ENCODE assay signal across 1 cellular context in genomic region chr21:44836666-44837471, GRCh38.
TF ChIP-seq lines count a peak whose summit lies in the region.

No MANE protein-coding gene starts in this region.

TF ChIP-seq in HepG2, 621 proteins besides CTCF, POLR2A, EP300 and RAD21 (continued from another document and continues in another):
- no peak for TF ChIP-seq ARNT (IDR thresholded peaks at IDR 0.05)
- TF ChIP-seq ZNF563 (CRISPR knock-in tag; IDR thresholded peaks at IDR 0.05): no peak
- TF ChIP-seq ZNF576 (CRISPR knock-in tag; IDR thresholded peaks at IDR 0.05): no peak
- no peak for TF ChIP-seq ZNF740 (CRISPR knock-in tag; IDR thresholded peaks at IDR 0.05)
- TF ChIP-seq BRCA1 (CRISPR knock-in tag; IDR thresholded peaks at IDR 0.05): no peak
- TF ChIP-seq HMGXB4 (CRISPR knock-in tag; IDR thresholded peaks at IDR 0.05; ENCODE audit: borderline replicate concordance in 1 of 2, low read depth in 1 of 2): no peak
- TF ChIP-seq AGO2 (optimal IDR thresholded peaks at IDR 0.05; ENCODE audit: low read depth, low read length): no peak
- no peak for TF ChIP-seq ZNF670 (CRISPR knock-in tag; IDR thresholded peaks at IDR 0.05; ENCODE audit: borderline replicate concordance)
- TF ChIP-seq PHF20 (CRISPR knock-in tag; IDR thresholded peaks at IDR 0.05): no peak
- TF ChIP-seq ZNF609 (CRISPR knock-in tag; IDR thresholded peaks at IDR 0.05; ENCODE audit: borderline replicate concordance): peak; percentile 28; the same call in 1 of the 2 replicates
- TF ChIP-seq TFAP4 (IDR thresholded peaks at IDR 0.05; ENCODE audit: borderline replicate concordance, low read depth): no peak
- TF ChIP-seq HCFC1 (IDR thresholded peaks at IDR 0.05; ENCODE audit: low read depth, low read length): no peak
- TF ChIP-seq ZFP41 (CRISPR knock-in tag; IDR thresholded peaks at IDR 0.05; ENCODE audit: borderline replicate concordance): no peak
- TF ChIP-seq PBX2 (CRISPR knock-in tag; IDR thresholded peaks at IDR 0.05): no peak
- TF ChIP-seq ZNF737 (CRISPR knock-in tag; IDR thresholded peaks at IDR 0.05; ENCODE audit: borderline replicate concordance): no peak
- TF ChIP-seq TAF15 (IDR thresholded peaks at IDR 0.05; ENCODE audit: low read depth, low read length, poor library complexity, severe bottlenecking): no peak
- TF ChIP-seq ONECUT2 (CRISPR knock-in tag; IDR thresholded peaks at IDR 0.05): no peak
- TF ChIP-seq ZHX2 (IDR thresholded peaks at IDR 0.05; ENCODE audit: low read depth): no peak
- TF ChIP-seq ZHX2 (CRISPR knock-in tag; IDR thresholded peaks at IDR 0.05; ENCODE audit: borderline replicate concordance): no peak
- no peak for TF ChIP-seq ZNF549 (CRISPR knock-in tag; IDR thresholded peaks at IDR 0.05)
- TF ChIP-seq SOX5 (CRISPR knock-in tag; IDR thresholded peaks at IDR 0.05; ENCODE audit: borderline replicate concordance): no peak
- TF ChIP-seq RNF2 (conservative IDR thresholded peaks at IDR 0.05; ENCODE audit: low read depth): peak; percentile 41; the same call in 1 of the 2 replicates
- TF ChIP-seq SNAPC4 (CRISPR knock-in tag; IDR thresholded peaks at IDR 0.05): no peak
- no peak for TF ChIP-seq FOXO4 (CRISPR knock-in tag; conservative IDR thresholded peaks at IDR 0.05)
- no peak for TF ChIP-seq ZNF350 (CRISPR knock-in tag; IDR thresholded peaks at IDR 0.05; ENCODE audit: borderline replicate concordance, low read depth)
- TF ChIP-seq RBM39 (IDR thresholded peaks at IDR 0.05; ENCODE audit: low read depth, low read length, poor library complexity, severe bottlenecking): no peak
- TF ChIP-seq ZBTB37 (CRISPR knock-in tag; IDR thresholded peaks at IDR 0.05): no peak
- no peak for TF ChIP-seq SMC3 (IDR thresholded peaks at IDR 0.05; ENCODE audit: low read length)
- no peak for TF ChIP-seq ZNF362 (CRISPR knock-in tag; IDR thresholded peaks at IDR 0.05; ENCODE audit: borderline replicate concordance)
- no peak for TF ChIP-seq MTA3 (CRISPR knock-in tag; IDR thresholded peaks at IDR 0.05)
